Comparison of ENCODE assay signal across 25 cellular contexts in the genomic region with DNA sequence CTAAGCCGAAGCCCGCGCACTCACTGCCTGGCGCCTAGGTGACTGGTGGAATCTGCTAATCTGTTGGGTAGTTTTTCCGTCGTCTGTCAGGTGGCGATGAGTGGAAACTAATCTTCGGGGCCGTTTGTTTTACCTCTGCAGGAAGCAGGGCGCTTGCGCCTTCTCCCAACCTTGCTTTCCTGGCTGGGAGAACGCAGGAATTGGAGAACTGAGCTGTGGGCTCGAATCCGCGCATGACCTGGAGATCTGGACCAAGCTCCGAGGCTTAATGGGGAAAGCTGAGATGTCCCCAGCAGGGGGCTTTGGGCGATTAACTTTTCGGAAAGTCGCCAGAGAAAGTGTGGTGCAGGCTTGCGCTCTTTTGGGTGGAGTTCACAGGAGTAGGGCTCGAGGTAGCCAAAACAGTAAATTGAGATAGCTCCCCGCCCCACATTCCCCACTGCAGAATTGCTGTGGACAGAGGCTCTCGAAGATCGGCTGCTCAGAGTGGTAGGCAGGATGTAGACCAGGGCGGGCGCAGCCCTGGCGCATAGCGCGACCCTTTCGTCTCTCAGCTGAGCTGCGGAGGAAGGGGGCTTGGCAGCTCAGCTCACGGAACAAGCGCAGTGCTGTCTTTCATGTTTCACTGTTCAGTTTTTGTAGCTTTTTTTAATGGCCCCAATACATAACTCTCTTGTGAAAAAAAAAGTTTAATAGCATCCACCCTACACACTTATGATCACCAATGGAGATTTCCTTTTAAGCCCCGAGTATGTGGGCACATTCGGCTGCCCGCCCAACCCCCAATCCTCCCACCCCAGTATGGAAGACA. TPM values are rescaled to one million over a fixed set of nuclear protein-coding genes. Genes with fewer than 3 reads are reported as not detected.
DNase-seq lines count a peak whose midpoint lies in the region; ATAC-seq, FAIRE-seq and TF ChIP-seq lines count a peak whose summit lies in the region.
"Had no signal": no experiment of that assay in that cellular context is flagged by ENCODE, and none has a peak within 500 bp of the region (broad histone marks: within the 10 kb centered on the region; RNA-seq: fewer than 3 reads in every experiment).

No MANE protein-coding gene starts in this region.

- no peaks in the 10 kb centered on the region for H3K9me3 ChIP-seq in HUES64 (ENCODE audit: insufficient read depth, low read depth, low read length)
- H3K9me3 ChIP-seq in H1 (ENCODE audit: insufficient read depth in 2 of 2, low read depth in 1 of 2, low read length in 1 of 2) = no peaks in the 10 kb centered on the region
- H3K9me3 ChIP-seq in skeletal muscle satellite cell (replicated peaks; ENCODE audit: low read length) = no peaks in the 10 kb centered on the region
- H3K9me3 ChIP-seq: body of pancreas, left lung, right atrium auricular region, SJCRH30 had no signal

- no peak for TF ChIP-seq EP300 in H1 (IDR thresholded peaks at IDR 0.05; ENCODE audit: borderline replicate concordance in 1 of 2, low read depth in 2 of 2, low read length in 2 of 2)

- H3K79me2 ChIP-seq in H1 (ENCODE audit: control insufficient read depth in 1 of 2, insufficient read depth in 2 of 2, low read length in 2 of 2) = no peaks in the 10 kb centered on the region

- H3K4me2 ChIP-seq in H1 (ENCODE audit: insufficient read depth in 1 of 2, low read depth in 2 of 2, low read length in 2 of 2) (peak overlapping the region; percentile 65 to 72), skeletal muscle satellite cell (ENCODE audit: low read length) (peak overlapping the region; percentile 92)

- H3K14ac ChIP-seq in H1 (ENCODE audit: insufficient read length) = no peak overlapping the region

- peaks cover 11% of the 10 kb centered on the region; the same call in 1 of the 2 replicates for H3K4me1 ChIP-seq in HUES64 (ENCODE audit: insufficient read depth, low read length)
- H3K4me1 ChIP-seq in H1 (replicated peaks in 1 of 4; ENCODE audit: control insufficient read depth in 3 of 4, insufficient read depth in 4 of 4, low read length in 3 of 4) = peaks cover 4 to 28% (median 19%) of the 10 kb centered on the region in 4 experiments
- peaks cover 21% of the 10 kb centered on the region for H3K4me1 ChIP-seq in skeletal muscle satellite cell (ENCODE audit: control insufficient read depth, insufficient read depth, low read length)

- H3K9ac ChIP-seq in HUES64 (ENCODE audit: low read depth, low read length) (no peak overlapping the region), H1 (replicated peaks in 1 of 4; ENCODE audit: extremely low read depth in 1 of 4, low read depth in 3 of 4, low read length in 3 of 4) (no peak overlapping the region), skeletal muscle satellite cell (ENCODE audit: low read depth, low read length) (no peak overlapping the region)
- H3K9ac ChIP-seq: GM23248 had no signal

- H2BK12ac ChIP-seq in H1 (ENCODE audit: low read depth, low read length) = no peak overlapping the region

- H3K36me3 ChIP-seq in HUES64 (ENCODE audit: insufficient read depth, low read length) (no peaks in the 10 kb centered on the region), H1 (ENCODE audit: control insufficient read depth in 2 of 4, insufficient read depth in 4 of 4, low read length in 3 of 4) (no peaks in the 10 kb centered on the region; a peak in 1 of 8 replicates), kidney epithelial cell (ENCODE audit: control insufficient read depth, insufficient read depth, low read length) (no peaks in the 10 kb centered on the region), skeletal muscle satellite cell (ENCODE audit: insufficient read depth, low read length) (peaks cover 7% of the 10 kb centered on the region)
- H3K36me3 ChIP-seq: left lung, right atrium auricular region, SJCRH30 had no signal

- ATAC-seq in HG03521 (IDR thresholded peaks at IDR 0.05; ENCODE audit: unreplicated experiment) = no peak
- ATAC-seq: body of pancreas; CD8-positive, alpha-beta T cell; left lung; stimulated activated effector memory CD8-positive, alpha-beta T cell treated with anti-CD3 and anti-CD28 coated beads, Interleukin-12 subunit alpha, Interleukin-12 subunit beta, amount 100 ng/mL, for 72 hours had no signal

- H2BK120ac ChIP-seq in H1 (replicated peaks; ENCODE audit: low read depth, low read length) = no peak overlapping the region

- H3K18ac ChIP-seq in H1 (ENCODE audit: extremely low read depth, low read length) = 0 out of 2 replicates have a peak overlapping the region, but pooled peaks have one; percentile 6

- peak overlapping the region; percentile 27 for H3K4me3 ChIP-seq in HUES64 (ENCODE audit: low read length)
- peak overlapping the region; percentile 17 to 52 (median 32); a peak in 7 of 8 replicates for H3K4me3 ChIP-seq in H1 (ENCODE audit: extremely low read depth in 1 of 4, insufficient read depth in 2 of 4, low read depth in 3 of 4, low read length in 4 of 4)
- H3K4me3 ChIP-seq in kidney epithelial cell (ENCODE audit: low read depth, low read length) = no peak overlapping the region
- no peak overlapping the region for H3K4me3 ChIP-seq in skeletal muscle satellite cell (ENCODE audit: low read length)
- H3K4me3 ChIP-seq: body of pancreas, left lung, right atrium auricular region, SJCRH30 had no signal

- no peak overlapping the region for H3K23ac ChIP-seq in H1 (ENCODE audit: insufficient read length)

- peaks cover 9% of the 10 kb centered on the region; the same call in 1 of the 2 replicates for H3K23me2 ChIP-seq in H1 (ENCODE audit: low read depth, low read length)

- no peak overlapping the region for H4K8ac ChIP-seq in H1 (ENCODE audit: extremely low read depth, insufficient read depth, low read length)

- TF ChIP-seq CTCF in H1 (IDR thresholded peaks at IDR 0.05; ENCODE audit: control extremely low read depth in 1 of 3, insufficient read depth in 1 of 3, low read depth in 1 of 3, low read length in 3 of 3) = no peak
- peak; percentile 25 for TF ChIP-seq CTCF in kidney epithelial cell (IDR thresholded peaks at IDR 0.05; ENCODE audit: insufficient read depth, low read length, poor library complexity, severe bottlenecking)

- no peak overlapping the region for H3K56ac ChIP-seq in H1 (replicated peaks; ENCODE audit: insufficient read length, low read depth, low read length)

- H2BK15ac ChIP-seq in H1 (ENCODE audit: low read length) = no peak overlapping the region

- peak in 1 of 2 experiments; percentile 66 for DNase-seq in H1 (ENCODE audit: low read depth in 1 of 2, low spot score in 2 of 2)
- no peak for DNase-seq in kidney epithelial cell (ENCODE audit: low read depth)
- no peak for DNase-seq in SKM-1 treated with dmso at 0.1 percent for 144 hours (lab: John Stamatoyannopoulos, UW; ENCODE audit: unreplicated experiment)
- DNase-seq in DMS153 (lab: John Stamatoyannopoulos, UW) = no peak
- DNase-seq: activated CD4-positive, alpha-beta memory T cell treated with anti-CD3 and anti-CD28 coated beads, Interleukin-2, amount 10 ng/mL, durations not matched to agents 7 days and 5 days; activated naive CD4-positive, alpha-beta T cell treated with Interleukin-2 at 50 U/mL for 16 hours; activated T-cell treated with anti-CD3 and anti-CD28 coated beads, Interleukin-2, amount 50 U/mL, for 1 hour; body of pancreas; CD8-positive, alpha-beta T cell; cortex of kidney; DMS79; GM23248; hypothalamus; NCI-H187; NCI-H226; NCI-H82; nucleus accumbens; SJCRH30; stimulated activated CD4-positive, alpha-beta T cell treated with anti-CD3 and anti-CD28 coated beads, Interleukin-15, amount 100 ng/mL, for 24 hours had no signal

- POLR2A ChIA-PET in H1 (lab: Charles Lee; ENCODE audit: partially characterized antibody) = no interaction called here

- H3K27ac ChIP-seq in HUES64 (ENCODE audit: low read depth, low read length) (no peak overlapping the region), H1 (ENCODE audit: low read depth, low read length) (no peak overlapping the region)
- H3K27ac ChIP-seq: body of pancreas, GM23248, left lung, right atrium auricular region, SJCRH30 had no signal

- no peak overlapping the region for H4K91ac ChIP-seq in H1 (replicated peaks; ENCODE audit: insufficient read length, low read length)

- peaks cover 14 to 26% of the 10 kb centered on the region in 2 experiments for H4K20me1 ChIP-seq in H1 (replicated peaks in 1 of 2; ENCODE audit: control insufficient read depth in 1 of 2, insufficient read depth in 2 of 2, low read length in 2 of 2)

- 4% methylated on average over 36 of the region's 36 CpGs for WGBS in HUES64
- WGBS in H1 (ENCODE audit: extremely low coverage in 1 of 2, insufficient coverage in 1 of 2, insufficient read length in 1 of 2, insufficient replicate concordance in 2 of 2, low coverage in 1 of 2, low lambda C conversion rate in 2 of 2, missing lambda C conversion rate in 1 of 2), 2 experiments = 7% methylated on average over 36 of the region's 36 CpGs; no CpG with 5 or more reads in 1 of the 2 experiments

- no peak for FAIRE-seq in H1 (lab: Jason Lieb, UNC)

- no peak overlapping the region for H4K5ac ChIP-seq in H1 (ENCODE audit: insufficient read length, low read depth, low read length)

- no peak for TF ChIP-seq POLR2A in H1 (IDR thresholded peaks at IDR 0.05; ENCODE audit: control extremely low read depth in 1 of 2, low read depth in 2 of 2, low read length in 2 of 2)

- H2BK5ac ChIP-seq in H1 (ENCODE audit: low read depth, low read length) = no peak overlapping the region

- peaks cover 100% of the 10 kb centered on the region for H3K27me3 ChIP-seq in HUES64 (ENCODE audit: insufficient read depth, low read length)
- H3K27me3 ChIP-seq in H1 (replicated peaks in 1 of 4; ENCODE audit: control insufficient read depth in 3 of 4, extremely low read depth in 1 of 4, insufficient read depth in 3 of 4, low read length in 3 of 4) = peaks cover 70 to 80% (median 75%) of the 10 kb centered on the region in 4 experiments
- peaks cover 2% of the 10 kb centered on the region for H3K27me3 ChIP-seq in kidney epithelial cell (ENCODE audit: control insufficient read depth, insufficient read depth, low read length)
- no peaks in the 10 kb centered on the region for H3K27me3 ChIP-seq in skeletal muscle satellite cell (ENCODE audit: control insufficient read depth, insufficient read depth, low read length)
- H3K27me3 ChIP-seq: SJCRH30 had no signal

- no peak overlapping the region for H2AFZ ChIP-seq in H1 (ENCODE audit: low read length)
- H2AFZ ChIP-seq: GM23248 had no signal

- no peak for TF ChIP-seq RAD21 in H1 (IDR thresholded peaks at IDR 0.05 in 1 of 2, conservative IDR thresholded peaks at IDR 0.05 in 1 of 2; ENCODE audit: low read depth in 2 of 2, low read length in 2 of 2)

- H2BK20ac ChIP-seq in H1 (ENCODE audit: low read length) = 0 out of 2 replicates have a peak overlapping the region, but pooled peaks have one; percentile 48

- peak overlapping the region; percentile 28 for H3K4ac ChIP-seq in H1 (replicated peaks; ENCODE audit: insufficient read length, low read depth, low read length)

- CTCF ChIA-PET in H1 (lab: Charles Lee; ENCODE audit: partially characterized antibody) = interaction anchor here (0.6 to 4.0 kb wide), 11 partner anchors 9 to 80 kb away, joined by 3 to 37 read pairs (median 5); partner anchors contain the start of genes CFAP299 and PRDM8

- no peak overlapping the region for H2AK5ac ChIP-seq in H1 (ENCODE audit: low read depth, low read length)

- H3K79me1 ChIP-seq in H1 (ENCODE audit: low read depth, low read length) = no peaks in the 10 kb centered on the region

RNA-seq across cellular contexts. Expression of gene FGF5, which starts 2.7 kb away (rescaled TPM):
- polyA plus RNA-seq in HUES64 (2013, experiment 1 of 2) = not detected
- not detected for polyA plus RNA-seq in HUES64 (2013, experiment 2 of 2)
- not detected in 2 replicates for total RNA-seq in H1 (2021; fragmentation: NEBNext Ultra II Directional; extraction: Animal tissue kit (Norgen Biotek cat#: 25700))
- not detected in 2 replicates for polyA plus RNA-seq in H1 (2011; rRNA removed)
- polyA plus RNA-seq in H1 (2011; cell fraction: cytosol; rRNA removed) = not detected
- polyA plus RNA-seq in H1 (2011; cell fraction: nucleus; rRNA removed) = not detected
- not detected in 4 replicates for polyA plus RNA-seq in H1 (2012, experiment 1 of 2)
- polyA plus RNA-seq in H1 (2012, experiment 2 of 2) = not detected
- not detected for polyA plus RNA-seq in H1 (2013, experiment 1 of 2)
- polyA plus RNA-seq in H1 (2013, experiment 2 of 2) = not detected
- not detected in 2 replicates for polyA minus RNA-seq in H1 (2011; rRNA and poly(A)+ RNA removed)
- polyA minus RNA-seq in H1 (2011; cell fraction: cytosol; rRNA and poly(A)+ RNA removed) = not detected
- not detected for polyA minus RNA-seq in H1 (2011; cell fraction: nucleus; rRNA and poly(A)+ RNA removed)
- 3.8 and 4.4 TPM in 2 replicates for total RNA-seq in kidney epithelial cell
- total RNA-seq in skeletal muscle satellite cell (2012; rRNA removed) = 6.1 and 7.2 TPM in 2 replicates
- total RNA-seq: activated CD4-positive, alpha-beta memory T cell treated with anti-CD3 and anti-CD28 coated beads, Interleukin-2, amount 10 ng/mL, durations not matched to agents 7 days and 5 days; body of pancreas had no signal

Comparison
In these comparisons a context has a peak if more than half of its experiments do, and no peak if none do; other contexts are left out.
1. H3K4me3 ChIP-seq: peak in HUES64 (single experiment) and H1 (4 of 4); none in kidney epithelial cell (single experiment) and skeletal muscle satellite cell (single experiment).